Comparison of ENCODE assay signal across 20 cellular contexts in the genomic region with DNA sequence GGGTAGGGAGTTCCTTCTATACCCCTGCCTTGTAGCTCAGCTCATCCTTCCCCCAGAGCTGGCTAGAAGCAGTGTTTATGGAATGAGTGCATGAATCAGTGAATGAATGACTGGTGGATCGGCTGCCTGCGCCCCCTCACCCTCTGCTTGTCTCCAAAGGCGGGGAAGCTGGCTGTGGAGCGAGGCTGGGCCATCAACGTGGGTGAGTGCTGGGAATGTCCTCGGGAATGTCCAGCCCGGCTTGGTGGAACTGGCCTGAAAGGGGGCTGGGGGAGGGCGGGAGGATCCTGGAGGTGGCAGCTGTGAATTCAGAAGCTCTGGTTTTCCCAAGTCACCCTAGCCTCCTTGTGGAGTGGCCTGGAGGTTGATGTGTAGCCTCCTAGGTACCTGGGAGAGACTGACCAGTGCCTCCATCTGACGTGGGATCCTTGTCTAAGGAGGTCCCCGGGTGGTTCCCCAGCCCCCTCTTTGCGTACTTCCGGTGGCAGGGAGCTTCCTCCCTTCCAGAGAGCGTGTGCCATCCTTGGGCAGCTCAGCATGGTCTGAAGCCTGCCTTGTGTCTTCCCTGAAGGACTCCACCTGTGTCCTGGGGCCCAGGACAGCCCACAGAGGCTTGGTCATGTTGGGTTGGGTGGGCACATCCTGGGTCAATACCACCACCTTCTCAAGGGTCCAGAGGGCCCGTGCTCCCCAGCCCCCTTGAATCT. TPM values are rescaled to one million over a fixed set of nuclear protein-coding genes. Genes with fewer than 3 reads are reported as not detected.
"Had no signal": no experiment of that assay in that cellular context is flagged by ENCODE, and none has a peak within 500 bp of the region (broad histone marks: within the 10 kb centered on the region; RNA-seq: fewer than 3 reads in every experiment).

No MANE protein-coding gene starts in this region.

- H3K27ac ChIP-seq: brain microvascular endothelial cell, skin epidermis, thoracic aorta had no signal

- H3K4me3 Mint-ChIP-seq: activated CD4-positive, alpha-beta T cell treated with anti-CD3 and anti-CD28 coated beads, Interleukin-2, amount 10 ng/mL, durations not matched to agents 24 days and 14 days; activated CD8-positive, alpha-beta T cell treated with anti-CD3 and anti-CD28 coated beads for 36 hours; activated naive CD8-positive, alpha-beta T cell treated with anti-CD3 and anti-CD28 coated beads, Interleukin-2, amount 10 ng/mL, durations not matched to agents 7 days and 5 days; activated T-helper 17 cell treated with anti-CD3 and anti-CD28 coated beads, Interleukin-2, amount 50 U/mL, for 72 hours; central memory CD8-positive, alpha-beta T cell; natural killer cell treated with Interleukin-12 subunit alpha and Interleukin-12 subunit beta and Interleukin-15 and Interleukin-18, amount 100 ng/mL, for 72 hours; stimulated activated memory B cell treated with anti-CD40 and anti-IgM and Interleukin-4, amounts not matched to agents 10 μg/mL and 1 μg/mL and 100 μg/mL, for 72 hours had no signal

- H3K36me3 ChIP-seq: brain microvascular endothelial cell had no signal

- H3K4me1 Mint-ChIP-seq: activated naive CD8-positive, alpha-beta T cell treated with anti-CD3 and anti-CD28 coated beads, Interleukin-2, amount 10 ng/mL, durations not matched to agents 7 days and 5 days; activated T-helper 17 cell treated with anti-CD3 and anti-CD28 coated beads, Interleukin-2, amount 50 U/mL, for 72 hours had no signal

- H3K27ac Mint-ChIP-seq: activated CD4-positive, alpha-beta T cell treated with anti-CD3 and anti-CD28 coated beads, Interleukin-2, amount 10 ng/mL, durations not matched to agents 24 days and 14 days; activated CD8-positive, alpha-beta T cell treated with anti-CD3 and anti-CD28 coated beads for 36 hours; activated naive CD8-positive, alpha-beta T cell treated with anti-CD3 and anti-CD28 coated beads, Interleukin-2, amount 10 ng/mL, durations not matched to agents 7 days and 5 days; activated T-helper 17 cell treated with anti-CD3 and anti-CD28 coated beads, Interleukin-2, amount 50 U/mL, for 72 hours; natural killer cell treated with Interleukin-12 subunit alpha and Interleukin-12 subunit beta and Interleukin-15 and Interleukin-18, amount 100 ng/mL, for 72 hours; progenitor cell of endocrine pancreas; stimulated activated memory B cell treated with anti-CD40 and anti-IgM and Interleukin-4, amounts not matched to agents 10 μg/mL and 1 μg/mL and 100 μg/mL, for 72 hours had no signal

- DNase-seq: activated CD4-positive, alpha-beta T cell treated with anti-CD3 and anti-CD28 coated beads, Interleukin-2, amount 10 ng/mL, durations not matched to agents 24 days and 14 days; activated CD8-positive, alpha-beta T cell treated with anti-CD3 and anti-CD28 coated beads for 36 hours; activated naive CD4-positive, alpha-beta T cell; activated naive CD8-positive, alpha-beta T cell treated with anti-CD3 and anti-CD28 coated beads, Interleukin-2, amount 10 ng/mL, durations not matched to agents 7 days and 5 days; activated T-cell treated with anti-CD3 and anti-CD28 coated beads, Interleukin-2, amount 50 U/mL, for 1 hour; brain microvascular endothelial cell; cortex of kidney; kidney glomerular epithelial cell; mesendoderm; occipital lobe; stimulated activated CD4-positive, alpha-beta T cell treated with anti-CD3 and anti-CD28 coated beads, Interleukin-4, amount 100 ng/mL, for 4 hours; T1000 had no signal

- H3K4me3 ChIP-seq: skin epidermis, thoracic aorta had no signal

- ATAC-seq: activated CD8-positive, alpha-beta T cell treated with anti-CD3 and anti-CD28 coated beads for 36 hours; activated T-helper 17 cell treated with anti-CD3 and anti-CD28 coated beads, Interleukin-2, amount 50 U/mL, for 72 hours; natural killer cell treated with Interleukin-12 subunit alpha and Interleukin-12 subunit beta and Interleukin-15 and Interleukin-18, amount 100 ng/mL, for 72 hours; stimulated activated memory B cell treated with anti-CD40 and anti-IgM and Interleukin-4, amounts not matched to agents 10 μg/mL and 1 μg/mL and 100 μg/mL, for 72 hours had no signal

- H3K9me3 Mint-ChIP-seq: activated CD4-positive, alpha-beta T cell treated with anti-CD3 and anti-CD28 coated beads, Interleukin-2, amount 10 ng/mL, durations not matched to agents 24 days and 14 days; activated CD8-positive, alpha-beta T cell treated with anti-CD3 and anti-CD28 coated beads for 36 hours; activated naive CD8-positive, alpha-beta T cell treated with anti-CD3 and anti-CD28 coated beads, Interleukin-2, amount 10 ng/mL, durations not matched to agents 7 days and 5 days; activated T-helper 17 cell treated with anti-CD3 and anti-CD28 coated beads, Interleukin-2, amount 50 U/mL, for 72 hours; central memory CD8-positive, alpha-beta T cell; natural killer cell treated with Interleukin-12 subunit alpha and Interleukin-12 subunit beta and Interleukin-15 and Interleukin-18, amount 100 ng/mL, for 72 hours; stimulated activated memory B cell treated with anti-CD40 and anti-IgM and Interleukin-4, amounts not matched to agents 10 μg/mL and 1 μg/mL and 100 μg/mL, for 72 hours had no signal

- H3K27me3 Mint-ChIP-seq: activated CD4-positive, alpha-beta T cell treated with anti-CD3 and anti-CD28 coated beads, Interleukin-2, amount 10 ng/mL, durations not matched to agents 24 days and 14 days; activated CD8-positive, alpha-beta T cell treated with anti-CD3 and anti-CD28 coated beads for 36 hours; activated T-helper 17 cell treated with anti-CD3 and anti-CD28 coated beads, Interleukin-2, amount 50 U/mL, for 72 hours; central memory CD8-positive, alpha-beta T cell; natural killer cell treated with Interleukin-12 subunit alpha and Interleukin-12 subunit beta and Interleukin-15 and Interleukin-18, amount 100 ng/mL, for 72 hours; progenitor cell of endocrine pancreas had no signal

- H3K9me3 ChIP-seq: thoracic aorta had no signal

- H3K27me3 ChIP-seq: brain microvascular endothelial cell had no signal

- H3K36me3 Mint-ChIP-seq: activated naive CD8-positive, alpha-beta T cell treated with anti-CD3 and anti-CD28 coated beads, Interleukin-2, amount 10 ng/mL, durations not matched to agents 7 days and 5 days; natural killer cell treated with Interleukin-12 subunit alpha and Interleukin-12 subunit beta and Interleukin-15 and Interleukin-18, amount 100 ng/mL, for 72 hours; stimulated activated memory B cell treated with anti-CD40 and anti-IgM and Interleukin-4, amounts not matched to agents 10 μg/mL and 1 μg/mL and 100 μg/mL, for 72 hours had no signal

RNA-seq across cellular contexts. Expression of a gene that starts 50.4 kb away (rescaled TPM):
- total RNA-seq: activated CD4-positive, alpha-beta T cell treated with anti-CD3 and anti-CD28 coated beads, Interleukin-2, amount 10 ng/mL, durations not matched to agents 24 days and 14 days; natural killer cell treated with Interleukin-12 subunit alpha and Interleukin-12 subunit beta and Interleukin-15 and Interleukin-18, amount 100 ng/mL, for 72 hours; T-helper 1 cell treated with Interleukin-12 subunit alpha and Interleukin-12 subunit beta and Interleukin-4 antibody, amounts not matched to agents 30 ng/mL and 1 ng/mL, for 36 hours had no signal
